ENCODE assay signal across 28 cellular contexts in the genomic region with DNA sequence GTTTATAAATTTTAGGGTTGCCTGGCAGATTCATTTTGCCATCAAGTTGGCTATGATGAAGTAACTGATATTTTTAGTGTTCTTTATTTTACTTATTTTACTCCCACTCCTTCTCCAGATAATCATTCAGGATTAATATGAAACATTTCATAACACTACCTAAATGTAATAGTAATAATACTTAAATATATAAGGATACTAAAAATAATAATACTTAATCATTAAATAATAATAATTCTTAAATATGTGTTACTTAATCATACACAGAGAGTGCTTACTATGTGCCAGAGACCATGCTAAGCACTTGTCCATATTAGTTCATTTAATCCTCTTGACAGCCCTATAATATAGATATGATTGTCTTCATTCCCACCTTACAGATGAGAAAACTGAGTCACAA. TPM values are rescaled to one million over a fixed set of nuclear protein-coding genes. Genes with fewer than 3 reads are reported as not detected.
"Had no signal": no experiment of that assay in that cellular context is flagged by ENCODE, and none has a peak within 500 bp of the region (broad histone marks: within the 10 kb centered on the region; RNA-seq: fewer than 3 reads in every experiment).

No MANE protein-coding gene starts in this region.

- H3K9me3 ChIP-seq: ascending aorta had no signal

- H3K4me1 ChIP-seq: ascending aorta had no signal

- H3K4me3 ChIP-seq: ascending aorta, cardiac muscle cell had no signal

- H3K4me3 Mint-ChIP-seq: activated CD4-positive, alpha-beta memory T cell treated with anti-CD3 and anti-CD28 coated beads, Interleukin-2, amount 10 ng/mL, durations not matched to agents 7 days and 5 days; activated CD4-positive, alpha-beta T cell treated with anti-CD3 and anti-CD28 coated beads for 36 hours; activated CD4-positive, alpha-beta T cell treated with anti-CD3 and anti-CD28 coated beads, Interleukin-2, amount 10 ng/mL, durations not matched to agents 7 days and 5 days; activated CD8-positive, alpha-beta memory T cell treated with anti-CD3 and anti-CD28 coated beads, Interleukin-2, amount 10 ng/mL, durations not matched to agents 7 days and 5 days; activated CD8-positive, alpha-beta T cell treated with anti-CD3 and anti-CD28 coated beads, Interleukin-2, amount 10 ng/mL, durations not matched to agents 7 days and 5 days; activated naive CD4-positive, alpha-beta T cell treated with anti-CD3 and anti-CD28 coated beads, Interleukin-2, amount 10 ng/mL, durations not matched to agents 7 days and 5 days; activated naive CD4-positive, alpha-beta T cell treated with anti-CD3 and anti-CD28 coated beads, Interleukin-2, amount 50 U/mL, for 24 hours; activated naive CD8-positive, alpha-beta T cell; activated naive CD8-positive, alpha-beta T cell treated with anti-CD3 and anti-CD28 coated beads, Interleukin-2, amount 10 ng/mL, durations not matched to agents 7 days and 5 days; activated naive CD8-positive, alpha-beta T cell treated with anti-CD3 and anti-CD28 coated beads, Interleukin-2, amount 50 U/mL, for 24 hours; activated T-cell treated with anti-CD3 and anti-CD28 coated beads, Interleukin-2, amount 50 U/mL, for 24 hours; central memory CD8-positive, alpha-beta T cell; T-helper 1 cell treated with Interleukin-12 subunit alpha and Interleukin-12 subunit beta and Interleukin-4 antibody, amounts not matched to agents 30 μg/mL and 1 μg/mL, for 36 hours; T-helper 2 cell treated with Interferon-gamma antibody and Interleukin-4, amounts not matched to agents 5 μg/mL and 100 μg/mL, for 36 hours had no signal

- H3K27ac Mint-ChIP-seq: activated CD4-positive, alpha-beta memory T cell treated with anti-CD3 and anti-CD28 coated beads, Interleukin-2, amount 10 ng/mL, durations not matched to agents 7 days and 5 days; activated CD4-positive, alpha-beta T cell treated with anti-CD3 and anti-CD28 coated beads for 36 hours; activated CD4-positive, alpha-beta T cell treated with anti-CD3 and anti-CD28 coated beads, Interleukin-2, amount 10 ng/mL, durations not matched to agents 7 days and 5 days; activated CD8-positive, alpha-beta memory T cell treated with anti-CD3 and anti-CD28 coated beads, Interleukin-2, amount 10 ng/mL, durations not matched to agents 7 days and 5 days; activated CD8-positive, alpha-beta T cell treated with anti-CD3 and anti-CD28 coated beads, Interleukin-2, amount 10 ng/mL, durations not matched to agents 7 days and 5 days; activated naive CD4-positive, alpha-beta T cell treated with anti-CD3 and anti-CD28 coated beads, Interleukin-2, amount 10 ng/mL, durations not matched to agents 7 days and 5 days; activated naive CD4-positive, alpha-beta T cell treated with anti-CD3 and anti-CD28 coated beads, Interleukin-2, amount 50 U/mL, for 24 hours; activated naive CD8-positive, alpha-beta T cell; activated naive CD8-positive, alpha-beta T cell treated with anti-CD3 and anti-CD28 coated beads, Interleukin-2, amount 10 ng/mL, durations not matched to agents 7 days and 5 days; activated naive CD8-positive, alpha-beta T cell treated with anti-CD3 and anti-CD28 coated beads, Interleukin-2, amount 50 U/mL, for 24 hours; activated T-cell treated with anti-CD3 and anti-CD28 coated beads, Interleukin-2, amount 50 U/mL, for 24 hours; activated T-helper 2 cell treated with anti-CD3 and anti-CD28 coated beads, Interferon-gamma antibody, Interleukin-2, Interleukin-4, amounts not matched to agents 10 μg/mL and 5 μg/mL and 100 μg/mL, durations not matched to agents 14 hours and 24 hours and 36 hours; brain; T-helper 1 cell treated with Interleukin-12 subunit alpha and Interleukin-12 subunit beta and Interleukin-4 antibody, amounts not matched to agents 30 μg/mL and 1 μg/mL, for 36 hours; T-helper 2 cell treated with Interferon-gamma antibody and Interleukin-4, amounts not matched to agents 5 μg/mL and 100 μg/mL, for 36 hours had no signal

- H3K9me3 Mint-ChIP-seq: activated CD4-positive, alpha-beta memory T cell treated with anti-CD3 and anti-CD28 coated beads, Interleukin-2, amount 10 ng/mL, durations not matched to agents 7 days and 5 days; activated CD4-positive, alpha-beta T cell treated with anti-CD3 and anti-CD28 coated beads, Interleukin-2, amount 10 ng/mL, durations not matched to agents 7 days and 5 days; activated naive CD4-positive, alpha-beta T cell treated with anti-CD3 and anti-CD28 coated beads, Interleukin-2, amount 10 ng/mL, durations not matched to agents 7 days and 5 days; activated naive CD8-positive, alpha-beta T cell treated with anti-CD3 and anti-CD28 coated beads, Interleukin-2, amount 10 ng/mL, durations not matched to agents 7 days and 5 days; activated naive CD8-positive, alpha-beta T cell treated with anti-CD3 and anti-CD28 coated beads, Interleukin-2, amount 50 U/mL, for 24 hours; activated T-helper 2 cell treated with anti-CD3 and anti-CD28 coated beads, Interferon-gamma antibody, Interleukin-2, Interleukin-4, amounts not matched to agents 10 μg/mL and 5 μg/mL and 100 μg/mL, durations not matched to agents 14 hours and 24 hours and 36 hours; brain; central memory CD8-positive, alpha-beta T cell; T-helper 1 cell treated with Interleukin-12 subunit alpha and Interleukin-12 subunit beta and Interleukin-4 antibody, amounts not matched to agents 30 μg/mL and 1 μg/mL, for 36 hours; T-helper 2 cell treated with Interferon-gamma antibody and Interleukin-4, amounts not matched to agents 5 μg/mL and 100 μg/mL, for 36 hours had no signal

- H3K36me3 Mint-ChIP-seq: activated CD8-positive, alpha-beta memory T cell treated with anti-CD3 and anti-CD28 coated beads, Interleukin-2, amount 10 ng/mL, durations not matched to agents 7 days and 5 days; activated naive CD4-positive, alpha-beta T cell treated with anti-CD3 and anti-CD28 coated beads, Interleukin-2, amount 10 ng/mL, durations not matched to agents 7 days and 5 days; activated naive CD4-positive, alpha-beta T cell treated with anti-CD3 and anti-CD28 coated beads, Interleukin-2, amount 50 U/mL, for 24 hours; activated naive CD8-positive, alpha-beta T cell; activated naive CD8-positive, alpha-beta T cell treated with anti-CD3 and anti-CD28 coated beads, Interleukin-2, amount 10 ng/mL, durations not matched to agents 7 days and 5 days; brain had no signal

- H3K27ac ChIP-seq: ascending aorta, cardiac muscle cell, VCaP had no signal

- H3K36me3 ChIP-seq: ascending aorta, cardiac muscle cell had no signal

- FAIRE-seq: bronchial epithelial cell had no signal

- DNase-seq: activated CD4-positive, alpha-beta T cell treated with anti-CD3 and anti-CD28 coated beads for 1 hour; activated CD4-positive, CD25-positive, alpha-beta regulatory T cell; activated CD8-positive, alpha-beta memory T cell treated with anti-CD3 and anti-CD28 coated beads for 24 hours; activated CD8-positive, alpha-beta memory T cell treated with anti-CD3 and anti-CD28 coated beads, Interleukin-2, amount 50 U/mL, for 48 hours; activated effector memory CD4-positive, alpha-beta T cell treated with Interleukin-2 at 50 U/mL for 16 hours; activated gamma-delta T cell; activated naive CD8-positive, alpha-beta T cell treated with anti-CD3 and anti-CD28 coated beads, Interleukin-2, amount 10 ng/mL, durations not matched to agents 7 days and 5 days; activated T-cell treated with anti-CD3 and anti-CD28 coated beads, Interleukin-2, amount 50 U/mL, for 24 hours; T-helper 9 cell had no signal

- H3K27me3 ChIP-seq: ascending aorta, cardiac muscle cell had no signal

RNA-seq across cellular contexts. Expression of a gene that starts 23.0 kb away (rescaled TPM):
- total RNA-seq: activated CD4-positive, alpha-beta memory T cell treated with anti-CD3 and anti-CD28 coated beads, Interleukin-2, amount 10 ng/mL, durations not matched to agents 7 days and 5 days; activated CD4-positive, alpha-beta T cell treated with anti-CD3 and anti-CD28 coated beads for 36 hours; activated CD4-positive, alpha-beta T cell treated with anti-CD3 and anti-CD28 coated beads, Interleukin-2, amount 10 ng/mL, durations not matched to agents 7 days and 5 days; activated CD8-positive, alpha-beta memory T cell treated with anti-CD3 and anti-CD28 coated beads, Interleukin-2, amount 10 ng/mL, durations not matched to agents 7 days and 5 days; activated CD8-positive, alpha-beta T cell treated with anti-CD3 and anti-CD28 coated beads, Interleukin-2, amount 10 ng/mL, durations not matched to agents 7 days and 5 days; activated naive CD8-positive, alpha-beta T cell treated with anti-CD3 and anti-CD28 coated beads, Interleukin-2, amount 10 ng/mL, durations not matched to agents 7 days and 5 days; activated T-helper 2 cell treated with anti-CD3 and anti-CD28 coated beads, Interferon-gamma antibody, Interleukin-2, Interleukin-4, amounts not matched to agents 10 μg/mL and 5 μg/mL and 100 μg/mL, durations not matched to agents 14 hours and 24 hours and 36 hours; ascending aorta; bronchial epithelial cell; cardiac muscle cell; chondrocyte had no signal
- polyA plus RNA-seq: cardiac muscle cell had no signal
